9 cellular contexts compared by ENCODE assay signal in genomic region chr17:74528491-74529199, GRCh38. TPM values are rescaled to one million over a fixed set of nuclear protein-coding genes. Genes with fewer than 3 reads are reported as not detected.
DNase-seq lines count a peak whose midpoint lies in the region; ATAC-seq lines count a peak whose summit lies in the region.
"Had no signal": no experiment of that assay in that cellular context is flagged by ENCODE, and none has a peak within 500 bp of the region (broad histone marks: within the 10 kb centered on the region; RNA-seq: fewer than 3 reads in every experiment).

No MANE protein-coding gene starts in this region.

- DNase-seq in NOMO-1 (lab: John Stamatoyannopoulos, UW; ENCODE audit: unreplicated experiment in 2 of 2) = peak; percentile 96 to 99
- peak; percentile 51 for DNase-seq in naive B cell
- no peak for DNase-seq in SK-N-DZ (ENCODE audit: low spot score)
- no peak for DNase-seq in NCI-H1694 (lab: John Stamatoyannopoulos, UW)
- no peak for DNase-seq in left colon
- no peak for DNase-seq in COR-L47 (lab: John Stamatoyannopoulos, UW)
- DNase-seq: right cardiac atrium had no signal

- peak; percentile 78 for ATAC-seq in GM18517 (IDR thresholded peaks at IDR 0.05; ENCODE audit: unreplicated experiment)
- ATAC-seq in HG02571 (IDR thresholded peaks at IDR 0.05; ENCODE audit: unreplicated experiment) = peak; percentile 74
- peak; percentile 93 for ATAC-seq in naive B cell (ENCODE audit: low read depth in 2 of 2)
- no peak for ATAC-seq in left colon

- no peaks in the 10 kb centered on the region for H3K36me3 Mint-ChIP-seq in naive B cell

- H3K4me1 Mint-ChIP-seq in naive B cell = peaks cover 30 to 41% (median 39%) of the 10 kb centered on the region in 3 donors

- no peaks in the 10 kb centered on the region for H3K9me3 Mint-ChIP-seq in naive B cell

- peaks cover 16 to 39% (median 25%) of the 10 kb centered on the region in 3 donors for H3K27me3 Mint-ChIP-seq in naive B cell

- intact Hi-C loops in left colon (cut with DNase I, micrococcal nuclease) = no loop called here

- peak overlapping the region in 1 of 8 donors; percentile 26 for H3K4me3 Mint-ChIP-seq in naive B cell

- peak overlapping the region in 5 of 6 donors; percentile 24 to 92 (median 81) for H3K27ac Mint-ChIP-seq in naive B cell

RNA-seq across cellular contexts. Expression of gene CD300LB, which starts 2.6 kb away (rescaled TPM):
- under 1 TPM in 3 of 6 donors, not detected in 3; 0.14 to 0.60 (median 0.24) TPM for polyA plus RNA-seq in naive B cell (ENCODE audit: low read depth in 6 of 6)
- polyA plus RNA-seq in SK-N-DZ (2014; cell fraction: cytosol; rRNA removed) = not detected in 2 replicates
- polyA plus RNA-seq in SK-N-DZ (2014; cell fraction: nucleus; rRNA removed) = not detected in 2 replicates
- under 1 TPM; 0.12 to 0.25 TPM for total RNA-seq in left colon

RNA-seq across cellular contexts. Expression of gene CD300C, which starts 17.3 kb away (rescaled TPM):
- polyA plus RNA-seq in naive B cell (ENCODE audit: low read depth in 6 of 6) = 1 to 10 TPM in 1 of 6 donors, under 1 TPM in 4, not detected in 1; 0.20 to 1.5 (median 0.25) TPM
- not detected in 2 replicates for polyA plus RNA-seq in SK-N-DZ (2014; cell fraction: cytosol; rRNA removed)
- polyA plus RNA-seq in SK-N-DZ (2014; cell fraction: nucleus; rRNA removed) = not detected in 2 replicates
- 1 to 10 TPM in 1 of 2 donors, under 1 TPM in 1; 0.24 to 1.1 TPM for total RNA-seq in left colon

RNA-seq across cellular contexts. Expression of gene CD300H, which starts 38.7 kb away (rescaled TPM):
- polyA plus RNA-seq in naive B cell (ENCODE audit: low read depth in 6 of 6) = 1 to 10 TPM in 1 of 6 donors, under 1 TPM in 1, not detected in 4; 0.94 to 1.1 TPM
- not detected in 2 replicates for polyA plus RNA-seq in SK-N-DZ (2014; cell fraction: cytosol; rRNA removed)
- polyA plus RNA-seq in SK-N-DZ (2014; cell fraction: nucleus; rRNA removed) = not detected in 2 replicates
- not detected for total RNA-seq in left colon
- total RNA-seq: right cardiac atrium had no signal
- polyA plus RNA-seq: right cardiac atrium had no signal

Comparison
In these comparisons a context has a peak if more than half of its experiments do, and no peak if none do; other contexts are left out.
1. DNase-seq: peak in NOMO-1 (2 of 2) and naive B cell (single experiment); none in SK-N-DZ (single experiment), NCI-H1694 (single experiment), left colon (0 of 2) and COR-L47 (single experiment).